In the genomic region with DNA sequence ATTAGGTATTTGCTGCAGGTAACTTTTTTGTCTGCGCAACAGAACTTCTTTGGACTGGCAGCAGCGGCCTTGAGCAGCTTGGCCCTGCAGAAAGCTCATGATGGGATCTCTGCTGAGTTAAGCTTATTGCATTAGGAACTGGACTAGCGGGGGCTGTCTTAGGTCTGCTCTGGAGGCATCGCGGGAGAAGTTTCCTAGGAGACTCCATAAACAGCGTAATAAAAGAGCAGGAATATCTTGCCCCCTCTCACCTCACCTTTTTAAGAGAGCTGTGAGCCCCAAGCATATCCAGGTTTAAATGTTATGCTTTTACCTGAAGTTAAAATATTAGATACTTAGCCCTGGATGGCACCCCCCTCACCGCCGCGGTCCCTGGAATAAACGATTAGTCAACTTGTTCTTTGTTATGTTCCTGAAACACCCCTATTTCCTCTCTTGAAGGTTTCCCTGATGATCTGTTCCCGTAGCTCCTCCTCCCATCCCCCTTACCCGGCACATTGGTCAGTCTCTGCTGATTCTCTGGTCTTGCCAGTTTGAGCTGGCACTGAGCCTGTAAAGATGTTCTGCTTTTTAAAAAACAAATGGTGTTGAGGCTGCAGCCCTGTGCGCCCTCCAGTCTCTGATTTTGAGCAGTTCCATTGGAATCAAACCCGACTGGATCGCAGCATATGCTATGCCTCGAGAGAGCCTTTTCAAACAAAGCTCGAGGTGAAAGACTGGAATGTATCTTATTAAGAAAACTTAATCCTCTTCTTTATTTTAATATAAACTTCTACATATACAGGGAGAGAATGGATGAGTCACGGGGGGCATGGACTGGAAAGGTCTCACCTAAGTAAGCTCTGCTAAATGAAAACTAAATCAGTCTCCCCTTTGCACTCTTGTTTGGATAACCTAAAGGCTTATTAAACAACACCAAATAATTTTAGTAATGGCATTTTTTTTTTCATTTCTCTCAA, we compare ENCODE assay signal across 8 cellular contexts. TPM values are rescaled to one million over a fixed set of nuclear protein-coding genes. Genes with fewer than 3 reads are reported as not detected.
DNase-seq lines count a peak whose midpoint lies in the region; ATAC-seq, FAIRE-seq and TF ChIP-seq lines count a peak whose summit lies in the region.

No MANE protein-coding gene starts in this region.

- H3K4me2 ChIP-seq in A549, result peak overlapping the region; percentile 93
- peak overlapping the region; percentile 96 for H3K4me2 ChIP-seq in mammary epithelial cell (ENCODE audit: insufficient read depth, low read depth, low read length)
- peak overlapping the region; percentile 91 for H3K4me2 ChIP-seq in smooth muscle cell

- no peak for TF ChIP-seq POLR2A in A549 (IDR thresholded peaks at IDR 0.05; ENCODE audit: low read length)

- H3K27ac ChIP-seq in A549 (peak overlapping the region; percentile 88 to 98), mammary epithelial cell (ENCODE audit: insufficient read depth, low read depth, low read length) (peak overlapping the region; percentile 74), kidney (ENCODE audit: low read depth in 2 of 2, low read length in 2 of 2) (peak overlapping the region; percentile 46 to 59), smooth muscle cell (ENCODE audit: low read depth) (peak overlapping the region; percentile 97)

- peak; percentile 40 to 41 for DNase-seq in A549 (ENCODE audit: low read depth in 1 of 2, low spot score in 1 of 2)
- DNase-seq in GM03348 (ENCODE audit: low spot score), result peak; percentile 84
- DNase-seq in NT2/D1 (ENCODE audit: low read depth, low spot score), result no peak
- peak; percentile 91 for DNase-seq in mammary epithelial cell
- DNase-seq in kidney, result peak; percentile 76
- no peak for DNase-seq in smooth muscle cell (lab: John Stamatoyannopoulos, UW; ENCODE audit: unreplicated experiment)
- DNase-seq in SW480 (ENCODE audit: low spot score), result no peak

- H3K4me1 ChIP-seq in A549 (peaks cover 42% of the 10 kb centered on the region), NT2/D1 (ENCODE audit: insufficient read depth, insufficient read length) (peaks cover 7% of the 10 kb centered on the region), mammary epithelial cell (ENCODE audit: insufficient read depth, low read length) (peaks cover 27% of the 10 kb centered on the region), kidney (ENCODE audit: control insufficient read depth in 1 of 2, insufficient read depth in 1 of 2, low read depth in 1 of 2, low read length in 2 of 2) (peaks cover 14 to 28% of the 10 kb centered on the region in 2 donors), smooth muscle cell (ENCODE audit: low read depth) (peaks cover 32% of the 10 kb centered on the region)

- H3K9ac ChIP-seq in NT2/D1 (ENCODE audit: insufficient read length, low read depth) (peak overlapping the region; percentile 90), mammary epithelial cell (ENCODE audit: insufficient read depth, low read length) (peak overlapping the region; percentile 89), kidney (ENCODE audit: low read length in 2 of 2) (peak overlapping the region; percentile 89 to 93), smooth muscle cell (ENCODE audit: low read depth) (peak overlapping the region; percentile 85)

- H3K27me3 ChIP-seq in NT2/D1 (ENCODE audit: insufficient read depth, insufficient read length) (peaks cover 14% of the 10 kb centered on the region), mammary epithelial cell (ENCODE audit: insufficient read depth, low read length) (no peaks in the 10 kb centered on the region), smooth muscle cell (ENCODE audit: low read depth) (no peaks in the 10 kb centered on the region)

- CTCF ChIA-PET in A549 (lab: Yijun Ruan, JAX), result interaction anchor here (0.5 to 3.8 kb wide), 17 partner anchors 9 to 217 kb away, joined by 3 to 41 read pairs (median 4); no protein-coding TSS in a partner anchor
- CTCF ChIA-PET in mammary epithelial cell (lab: Charles Lee; ENCODE audit: low non-redundant PET), result interaction anchor here (0.6 kb wide), 1 partner anchor 49 kb away, joined by 3 read pairs; no protein-coding TSS in a partner anchor

- H3K79me2 ChIP-seq in mammary epithelial cell (ENCODE audit: insufficient read depth, low read length) (peaks cover 63% of the 10 kb centered on the region), smooth muscle cell (ENCODE audit: low read depth) (peaks cover 55% of the 10 kb centered on the region)

- H3K9me3 ChIP-seq in A549, result no peaks in the 10 kb centered on the region
- H3K9me3 ChIP-seq in NT2/D1 (ENCODE audit: insufficient read depth, low read length), result no peaks in the 10 kb centered on the region
- H3K9me3 ChIP-seq in mammary epithelial cell (replicated peaks; ENCODE audit: insufficient read depth, low read length), result no peaks in the 10 kb centered on the region
- no peaks in the 10 kb centered on the region for H3K9me3 ChIP-seq in kidney (ENCODE audit: control insufficient read depth in 1 of 2, low read length in 2 of 2)
- no peaks in the 10 kb centered on the region for H3K9me3 ChIP-seq in smooth muscle cell (replicated peaks; ENCODE audit: low read depth)

- POLR2A ChIA-PET in A549 (lab: Yijun Ruan, JAX), result interaction anchor here (0.7 to 0.9 kb wide), 3 partner anchors 11 to 26 kb away, joined by 3 read pairs; no protein-coding TSS in a partner anchor

- H3K36me3 ChIP-seq in NT2/D1 (ENCODE audit: insufficient read depth, insufficient read length, low read length) (peaks cover 18% of the 10 kb centered on the region), mammary epithelial cell (ENCODE audit: insufficient read depth, low read length) (peaks cover 10% of the 10 kb centered on the region), kidney (ENCODE audit: control insufficient read depth in 1 of 2, insufficient read depth in 2 of 2, low read length in 2 of 2) (peaks cover 0 to 4% of the 10 kb centered on the region in 2 donors), smooth muscle cell (ENCODE audit: low read depth) (no peaks in the 10 kb centered on the region)

- TF ChIP-seq CTCF in A549 (IDR thresholded peaks at IDR 0.05) (no peak), mammary epithelial cell (conservative IDR thresholded peaks at IDR 0.05 in 1 of 2, IDR thresholded peaks at IDR 0.05 in 1 of 2; ENCODE audit: extremely low read depth in 1 of 2, insufficient read depth in 1 of 2, low read depth in 1 of 2, low read length in 2 of 2) (no peak), kidney (IDR thresholded peaks at IDR 0.05; ENCODE audit: borderline replicate concordance, extremely low read depth, insufficient read depth) (no peak), smooth muscle cell (IDR thresholded peaks at IDR 0.05; ENCODE audit: borderline replicate concordance, insufficient read depth, poor library complexity, severe bottlenecking) (no peak)

- WGBS in A549 (ENCODE audit: missing lambda C conversion rate), result 43% methylated on average over 18 of the region's 18 CpGs
- 4% methylated on average over 18 of the region's 18 CpGs for WGBS in mammary epithelial cell (ENCODE audit: low coverage, missing lambda C conversion rate)
- 22% methylated on average over 18 of the region's 18 CpGs for WGBS in smooth muscle cell (ENCODE audit: low lambda C conversion rate)

- no peak for TF ChIP-seq RAD21 in A549 (conservative IDR thresholded peaks at IDR 0.05 in 1 of 2, IDR thresholded peaks at IDR 0.05 in 1 of 2)

- TSS peak; percentile 57 for BruUV-seq in mammary epithelial cell (replicated peaks; lab: Mats Ljungman, UMichigan)

- intact Hi-C loops in mammary epithelial cell (cut with micrococcal nuclease) (loop anchor here (1.0 to 2.0 kb wide), 3 partner anchors 16 to 42 kb away; no protein-coding TSS in a partner anchor), kidney (cut with DNase I) (no loop called here)

- peaks cover 19% of the 10 kb centered on the region for H3F3A ChIP-seq in smooth muscle cell (ENCODE audit: low read depth)

- ATAC-seq in A549, result peak in 1 of 2 experiments; percentile 22; a peak in 2 of 6 replicates
- ATAC-seq in HG02852 (IDR thresholded peaks at IDR 0.05; ENCODE audit: unreplicated experiment), result no peak

- H2AFZ ChIP-seq in mammary epithelial cell (ENCODE audit: low read depth, low read length) (no peak overlapping the region), smooth muscle cell (ENCODE audit: low read depth) (no peak overlapping the region)

- dilution Hi-C loops in mammary epithelial cell (cut with HindIII; ENCODE audit: low sequenced_read_pairs), result loop anchor here (5.0 kb wide), 2 partner anchors 37 to 43 kb away; no protein-coding TSS in a partner anchor

- in situ Hi-C loops in mammary epithelial cell (cut with MboI; ENCODE audit: low sequenced_read_pairs in 2 of 2), result loop anchor here in 1 of 2 donors (5.0 kb wide), 1 partner anchor 42 kb away; no protein-coding TSS in a partner anchor

- FAIRE-seq in A549 (lab: Jason Lieb, UNC) (no peak), kidney (lab: Jason Lieb, UNC) (no peak)

- H4K20me1 ChIP-seq in mammary epithelial cell (ENCODE audit: insufficient read depth, low read length) (no peaks in the 10 kb centered on the region), smooth muscle cell (ENCODE audit: low read depth) (peaks cover 35% of the 10 kb centered on the region)

- no peak for TF ChIP-seq EP300 in A549 (IDR thresholded peaks at IDR 0.05)

- peak overlapping the region; percentile 94 for H3K4me3 ChIP-seq in A549
- H3K4me3 ChIP-seq in NT2/D1 (ENCODE audit: insufficient read length, low read depth), result peak overlapping the region; percentile 81
- peak overlapping the region; percentile 61 to 83 (median 72) for H3K4me3 ChIP-seq in mammary epithelial cell (replicated peaks in 1 of 3; ENCODE audit: insufficient read depth in 1 of 3, low read depth in 2 of 3, low read length in 3 of 3)
- peak overlapping the region; percentile 83 to 94 for H3K4me3 ChIP-seq in kidney (ENCODE audit: low read length in 2 of 2)
- H3K4me3 ChIP-seq in smooth muscle cell, result peak overlapping the region; percentile 67

RNA-seq across cellular contexts. Expression of gene MLXIP, which starts 1.9 kb away (rescaled TPM):
- 7.0 and 11.6 TPM in 2 replicates for polyA plus RNA-seq in A549 (2011; rRNA removed)
- polyA plus RNA-seq in A549 (2012; cell fraction: cytosol; rRNA removed), result 11.5 and 15.8 TPM in 2 replicates
- polyA plus RNA-seq in A549 (2012; cell fraction: nucleus; rRNA removed), result 36.8 and 38.6 TPM in 2 replicates
- 18.1 to 21.4 TPM (median 21.2 TPM) in 3 replicates for polyA plus RNA-seq in A549 (2017; fragmentation: RNase III; extraction: RNeasy Plus Mini Kit Qiagen cat#74134 plus additional on column Dnase treatment)
- polyA minus RNA-seq in A549 (2011; rRNA and poly(A)+ RNA removed), result 19.7 and 23.3 TPM in 2 replicates
- 10 to 100 TPM; 17.7 to 53.6 TPM for total RNA-seq in mammary epithelial cell
- polyA plus RNA-seq in mammary epithelial cell, result 14.3 TPM
- polyA minus RNA-seq in mammary epithelial cell, result 50.3 TPM
- total RNA-seq in kidney, result 67.6 TPM
- polyA plus RNA-seq in kidney (ENCODE audit: insufficient read depth, low read depth, low replicate concordance), result 10.9 TPM
- total RNA-seq in smooth muscle cell, result 7.6 and 11.8 TPM in 2 replicates
- 15.3 and 24.7 TPM in 2 replicates for polyA plus RNA-seq in smooth muscle cell

RNA-seq across cellular contexts. Expression of gene BCL7A, which starts 58.7 kb away (rescaled TPM):
- polyA plus RNA-seq in A549 (2011; rRNA removed) (9.4 and 9.8 TPM in 2 replicates), A549 (2017; fragmentation: RNase III; extraction: RNeasy Plus Mini Kit Qiagen cat#74134 plus additional on column Dnase treatment) (6.7 to 9.2 TPM (median 6.8 TPM) in 3 replicates), mammary epithelial cell (17.4 TPM), kidney (ENCODE audit: insufficient read depth, low read depth, low replicate concordance) (6.8 TPM), smooth muscle cell (3.0 and 5.7 TPM in 2 replicates)
- 11.1 and 13.2 TPM in 2 replicates for polyA plus RNA-seq in A549 (2012; cell fraction: cytosol; rRNA removed)
- 13.0 and 15.7 TPM in 2 replicates for polyA plus RNA-seq in A549 (2012; cell fraction: nucleus; rRNA removed)
- polyA minus RNA-seq in A549 (2011; rRNA and poly(A)+ RNA removed), result 9.3 and 10.6 TPM in 2 replicates
- total RNA-seq in mammary epithelial cell (10 to 100 TPM; 15.8 to 27.7 TPM), kidney (22.7 TPM), smooth muscle cell (2.7 and 4.3 TPM in 2 replicates)
- 15.9 TPM for polyA minus RNA-seq in mammary epithelial cell

Comparison
In these comparisons a context has a peak if more than half of its experiments do, and no peak if none do; other contexts are left out.
1. DNase-seq: peak in A549 (2 of 2), GM03348 (single experiment), mammary epithelial cell (single experiment) and kidney (single experiment); none in NT2/D1 (single experiment), smooth muscle cell (single experiment) and SW480 (single experiment).
2. Peak in every context shown above with its lines, with median percentiles within 50 percentile points of each other: H3K27ac ChIP-seq, H3K4me2 ChIP-seq, H3K4me3 ChIP-seq and H3K9ac ChIP-seq.